17 cellular contexts compared by ENCODE assay signal in genomic region chr11:61495801-61496601, GRCh38. TPM values are rescaled to one million over a fixed set of nuclear protein-coding genes. Genes with fewer than 3 reads are reported as not detected.
DNase-seq lines count a peak whose midpoint lies in the region; ATAC-seq and TF ChIP-seq lines count a peak whose summit lies in the region.
"Had no signal": no experiment of that assay in that cellular context is flagged by ENCODE, and none has a peak within 500 bp of the region (broad histone marks: within the 10 kb centered on the region; RNA-seq: fewer than 3 reads in every experiment).

No MANE protein-coding gene starts in this region.

- H3K4me1 Mint-ChIP-seq in endodermal cell = no peaks in the 10 kb centered on the region

- H3K4me3 ChIP-seq in endodermal cell (ENCODE audit: low read length) (no peak overlapping the region), skeletal muscle cell (ENCODE audit: low read depth, low read length) (no peak overlapping the region), gastroesophageal sphincter (no peak overlapping the region)
- H3K4me3 ChIP-seq: adrenal gland, colonic mucosa, vagina had no signal

- no peak overlapping the region for H3K27ac Mint-ChIP-seq in endodermal cell
- H3K27ac Mint-ChIP-seq: progenitor cell of endocrine pancreas, WTC11 had no signal

- 89 to 90% methylated on average over 19 to 26 of the region's 26 CpGs for WGBS in endodermal cell (ENCODE audit: insufficient coverage in 1 of 2, insufficient read length in 1 of 2), 2 experiments
- WGBS in gastroesophageal sphincter (ENCODE audit: low coverage in 1 of 2), 2 donors = 69% methylated on average over 7 of the region's 26 CpGs; no CpG with 5 or more reads in 1 of the 2 donors

- TF ChIP-seq EP300 in gastroesophageal sphincter (IDR thresholded peaks at IDR 0.05) = no peak

- TF ChIP-seq POLR2A in gastroesophageal sphincter (IDR thresholded peaks at IDR 0.05) = no peak

- DNase-seq in NCI-H748 (lab: John Stamatoyannopoulos, UW; ENCODE audit: unreplicated experiment) = peak; percentile 70
- no peak for DNase-seq in NCI-H748 treated with DMSO at 0.1 percent for 48 hours (lab: John Stamatoyannopoulos, UW)
- DNase-seq in NCI-H510A (lab: John Stamatoyannopoulos, UW) = peak; percentile 82
- no peak for DNase-seq in endodermal cell
- DNase-seq in skeletal muscle cell (ENCODE audit: low read depth) = peak; percentile 54
- no peak for DNase-seq in effector CD4-positive, alpha-beta T cell
- DNase-seq: colonic mucosa; DMS79; stimulated activated CD4-positive, alpha-beta T cell treated with anti-CD3 and anti-CD28 coated beads, Interleukin-2, amount 100 ng/mL, for 48 hours had no signal

- H3K4me1 ChIP-seq in endodermal cell (ENCODE audit: control insufficient read depth, insufficient read depth, low read length) = no peaks in the 10 kb centered on the region
- peaks cover 0 to 4% (median 0%) of the 10 kb centered on the region in 3 donors for H3K4me1 ChIP-seq in gastroesophageal sphincter
- H3K4me1 ChIP-seq: colonic mucosa, vagina had no signal

- H3K36me3 ChIP-seq in endodermal cell (ENCODE audit: control insufficient read depth, insufficient read depth, low read length) (no peaks in the 10 kb centered on the region), gastroesophageal sphincter (no peaks in the 10 kb centered on the region)
- H3K36me3 ChIP-seq: adrenal gland, colonic mucosa, vagina had no signal

- H3K9ac ChIP-seq in endodermal cell (ENCODE audit: extremely low read depth, low read length, poor library complexity, severe bottlenecking) = no peak overlapping the region

- TF ChIP-seq CTCF in endodermal cell (conservative IDR thresholded peaks at IDR 0.05) (no peak), gastroesophageal sphincter (IDR thresholded peaks at IDR 0.05) (no peak)

- no peaks in the 10 kb centered on the region for H3K9me3 Mint-ChIP-seq in endodermal cell
- H3K9me3 Mint-ChIP-seq: WTC11 had no signal

- H3K27me3 ChIP-seq in endodermal cell (ENCODE audit: control insufficient read depth, insufficient read depth, low read length, poor library complexity, severe bottlenecking) (no peaks in the 10 kb centered on the region), gastroesophageal sphincter (peaks cover 8% of the 10 kb centered on the region)
- H3K27me3 ChIP-seq: adrenal gland, colonic mucosa, vagina had no signal

- no peak for ATAC-seq in gastroesophageal sphincter
- ATAC-seq in GM21528 (IDR thresholded peaks at IDR 0.05; ENCODE audit: low FRiP score, unreplicated experiment) = no peak
- ATAC-seq: WTC11 had no signal

- H3K4me3 Mint-ChIP-seq in endodermal cell = no peak overlapping the region
- H3K4me3 Mint-ChIP-seq: WTC11 had no signal

- no peaks in the 10 kb centered on the region for H3K36me3 Mint-ChIP-seq in endodermal cell (ENCODE audit: low read depth)
- H3K36me3 Mint-ChIP-seq: WTC11 had no signal

- no peaks in the 10 kb centered on the region for H3K9me3 ChIP-seq in endodermal cell (ENCODE audit: control insufficient read depth, low read length)
- no peaks in the 10 kb centered on the region for H3K9me3 ChIP-seq in gastroesophageal sphincter
- H3K9me3 ChIP-seq: adrenal gland, colonic mucosa, vagina had no signal

- peaks cover under 1% of the 10 kb centered on the region for H3K27me3 Mint-ChIP-seq in endodermal cell (ENCODE audit: insufficient read depth)

- H3K27ac ChIP-seq in endodermal cell (ENCODE audit: low read depth, low read length) = peak overlapping the region; percentile 38
- no peak overlapping the region for H3K27ac ChIP-seq in gastroesophageal sphincter
- H3K27ac ChIP-seq: adrenal gland, colonic mucosa, HL-60, vagina had no signal

RNA-seq across cellular contexts. Expression of gene LRRC10B, which starts 12.5 kb away (rescaled TPM):
- total RNA-seq in endodermal cell (under 1 TPM; 0.11 to 0.69 TPM), gastroesophageal sphincter (1 to 10 TPM in 2 of 4 donors, under 1 TPM in 2; 0.45 to 1.4 (median 1.1) TPM)
- polyA plus RNA-seq in endodermal cell (2013, experiment 1 of 2) = 1.7 TPM
- 1.9 TPM for polyA plus RNA-seq in endodermal cell (2013, experiment 2 of 2)
- polyA plus RNA-seq: fibroblast of lung had no signal

Comparison
In these comparisons a context has a peak if more than half of its experiments do, and no peak if none do; other contexts are left out.
1. DNase-seq: peak in NCI-H748 (single experiment), NCI-H510A (single experiment) and skeletal muscle cell (single experiment); none in NCI-H748 treated with DMSO at 0.1 percent for 48 hours (single experiment), endodermal cell (single experiment) and effector CD4-positive, alpha-beta T cell (single experiment).